10 cellular contexts compared by ENCODE assay signal in the genomic region with DNA sequence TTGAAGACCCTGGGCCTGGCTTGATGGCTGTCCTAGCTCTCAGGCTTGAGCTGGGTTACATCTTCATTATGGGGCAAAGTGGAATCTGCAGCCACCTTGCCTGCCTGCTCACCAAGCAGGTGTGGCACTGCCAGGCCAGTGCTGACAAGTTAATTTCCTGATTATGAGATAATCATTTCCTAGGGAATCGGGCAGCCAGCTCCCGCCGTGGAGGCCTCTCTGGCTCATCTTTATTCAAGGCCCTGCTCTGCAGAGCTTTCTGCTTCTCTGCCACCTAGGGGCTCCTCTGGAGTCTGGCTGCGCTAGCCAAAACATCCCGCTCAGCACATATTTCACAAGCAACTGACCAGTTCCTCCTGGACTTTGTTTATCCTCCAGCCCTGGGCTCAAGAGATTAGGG. TPM values are rescaled to one million over a fixed set of nuclear protein-coding genes. Genes with fewer than 3 reads are reported as not detected.
DNase-seq lines count a peak whose midpoint lies in the region; ATAC-seq and TF ChIP-seq lines count a peak whose summit lies in the region.
"Had no signal": no experiment of that assay in that cellular context is flagged by ENCODE, and none has a peak within 500 bp of the region (broad histone marks: within the 10 kb centered on the region; RNA-seq: fewer than 3 reads in every experiment).

No MANE protein-coding gene starts in this region.

- peaks cover 22% of the 10 kb centered on the region for H3K4me1 Mint-ChIP-seq in T-helper 17 cell

- H3K27ac ChIP-seq in RWPE2 (ENCODE audit: poor library complexity, severe bottlenecking) (peak overlapping the region; percentile 39), osteoblast (ENCODE audit: low read depth, low read length) (peak overlapping the region; percentile 19)
- H3K27ac ChIP-seq: transverse colon had no signal

- ATAC-seq in RWPE2 (ENCODE audit: low read depth), result peak; percentile 75
- no peak for ATAC-seq in GM21723 (IDR thresholded peaks at IDR 0.05; ENCODE audit: unreplicated experiment)
- ATAC-seq in GM18907 (IDR thresholded peaks at IDR 0.05; ENCODE audit: unreplicated experiment), result no peak
- no peak for ATAC-seq in T-helper 17 cell

- H4K20me1 ChIP-seq in osteoblast (ENCODE audit: insufficient read depth, low read length), result peaks cover 55% of the 10 kb centered on the region

- DNase-seq in G401 (ENCODE audit: low spot score) (peak; percentile 15), RWPE2 (ENCODE audit: low spot score) (no peak), fibroblast of pulmonary artery (ENCODE audit: low read depth) (peak; percentile 69), osteoblast (ENCODE audit: insufficient read length, low spot score, missing footprints) (peak; percentile 82), T-helper 17 cell (no peak), inferior parietal cortex (ENCODE audit: extremely low spot score) (no peak)
- DNase-seq: transverse colon had no signal

- H2AFZ ChIP-seq in osteoblast (ENCODE audit: low read length), result no peak overlapping the region

- H3K9me3 ChIP-seq in RWPE2 (ENCODE audit: severe bottlenecking), result no peaks in the 10 kb centered on the region
- no peaks in the 10 kb centered on the region for H3K9me3 ChIP-seq in osteoblast (ENCODE audit: low read depth, low read length)
- H3K9me3 ChIP-seq in T-helper 17 cell (ENCODE audit: control insufficient read depth, low read length, poor library complexity, severe bottlenecking), result no peaks in the 10 kb centered on the region
- H3K9me3 ChIP-seq: transverse colon had no signal

- H3K36me3 Mint-ChIP-seq in T-helper 17 cell (ENCODE audit: low read depth), result no peaks in the 10 kb centered on the region
- H3K36me3 Mint-ChIP-seq: memory B cell had no signal

- in situ Hi-C loops in G401 (cut with HindIII; ENCODE audit: low sequenced_read_pairs), result no loop called here

- no peak overlapping the region for H3K4me2 ChIP-seq in osteoblast (ENCODE audit: insufficient read depth, low read length)

- TF ChIP-seq CTCF in RWPE2 (IDR thresholded peaks at IDR 0.05; ENCODE audit: poor library complexity, severe bottlenecking) (peak; percentile 73), fibroblast of pulmonary artery (IDR thresholded peaks at IDR 0.05; ENCODE audit: low read length, missing control alignments) (peak; percentile 49), osteoblast (IDR thresholded peaks at IDR 0.05; ENCODE audit: extremely low read depth, low read depth, low read length) (peak; percentile 22)

- no peak overlapping the region for H3K4me3 Mint-ChIP-seq in T-helper 17 cell
- H3K4me3 Mint-ChIP-seq: memory B cell had no signal

- no peaks in the 10 kb centered on the region for H3K27me3 ChIP-seq in RWPE2 (ENCODE audit: insufficient read depth, poor library complexity, severe bottlenecking)
- no peaks in the 10 kb centered on the region for H3K27me3 ChIP-seq in osteoblast (ENCODE audit: insufficient read depth, low read length)
- H3K27me3 ChIP-seq: transverse colon had no signal

- peaks cover 99% of the 10 kb centered on the region for H3K79me2 ChIP-seq in osteoblast (ENCODE audit: insufficient read depth, low read length)

- H3K4me1 ChIP-seq in RWPE2 (ENCODE audit: insufficient read depth, poor library complexity, severe bottlenecking), result peaks cover 18% of the 10 kb centered on the region
- H3K4me1 ChIP-seq in osteoblast (ENCODE audit: insufficient read depth, low read length), result peaks cover 72% of the 10 kb centered on the region

- H3K27ac Mint-ChIP-seq in T-helper 17 cell, result no peak overlapping the region
- H3K27ac Mint-ChIP-seq: memory B cell had no signal

- no peaks in the 10 kb centered on the region for H3K36me3 ChIP-seq in RWPE2 (ENCODE audit: low read depth)
- H3K36me3 ChIP-seq in osteoblast (ENCODE audit: insufficient read depth, low read length), result peaks cover 58% of the 10 kb centered on the region
- H3K36me3 ChIP-seq: transverse colon had no signal

- H3K4me3 ChIP-seq in RWPE2 (ENCODE audit: severe bottlenecking) (no peak overlapping the region), fibroblast of pulmonary artery (replicated peaks; ENCODE audit: low read depth, low read length) (no peak overlapping the region), osteoblast (ENCODE audit: insufficient read depth, low read length) (no peak overlapping the region)
- H3K4me3 ChIP-seq: transverse colon had no signal

- H3K27me3 Mint-ChIP-seq in T-helper 17 cell, result no peaks in the 10 kb centered on the region

RNA-seq across cellular contexts. Expression of gene LOXL1, which starts 9.9 kb away (rescaled TPM):
- 77.4 and 117 TPM in 2 replicates for total RNA-seq in G401 (2014; rRNA removed; shearing (Covaris generic))
- total RNA-seq in osteoblast, result 246 and 264 TPM in 2 replicates
- 1 to 10 TPM; 2.9 to 8.4 TPM for total RNA-seq in T-helper 17 cell

RNA-seq across cellular contexts. Expression of gene STOML1, which starts 55.9 kb away (rescaled TPM):
- 6.0 and 13.0 TPM in 2 replicates for total RNA-seq in G401 (2014; rRNA removed; shearing (Covaris generic))
- total RNA-seq in osteoblast (14.1 and 15.0 TPM in 2 replicates), T-helper 17 cell (1 to 10 TPM; 3.7 to 5.6 TPM)

RNA-seq across cellular contexts. Expression of gene PML, which starts 58.3 kb away (rescaled TPM):
- 5.8 and 8.7 TPM in 2 replicates for total RNA-seq in G401 (2014; rRNA removed; shearing (Covaris generic))
- total RNA-seq in osteoblast (46.7 and 50.7 TPM in 2 replicates), T-helper 17 cell (10 to 100 TPM; 47.6 to 52.6 TPM)

Comparison
In these comparisons a context has a peak if more than half of its experiments do, and no peak if none do; other contexts are left out.
1. DNase-seq: peak in G401 (single experiment), fibroblast of pulmonary artery (single experiment) and osteoblast (single experiment); none in RWPE2 (single experiment), T-helper 17 cell (0 of 3) and inferior parietal cortex (single experiment).
2. CTCF ChIP-seq: peak in every context shown above with its lines; median percentile 73 in RWPE2; 49 in fibroblast of pulmonary artery; 22 in osteoblast.